ENCODE assay signal across 27 cellular contexts in the genomic region with DNA sequence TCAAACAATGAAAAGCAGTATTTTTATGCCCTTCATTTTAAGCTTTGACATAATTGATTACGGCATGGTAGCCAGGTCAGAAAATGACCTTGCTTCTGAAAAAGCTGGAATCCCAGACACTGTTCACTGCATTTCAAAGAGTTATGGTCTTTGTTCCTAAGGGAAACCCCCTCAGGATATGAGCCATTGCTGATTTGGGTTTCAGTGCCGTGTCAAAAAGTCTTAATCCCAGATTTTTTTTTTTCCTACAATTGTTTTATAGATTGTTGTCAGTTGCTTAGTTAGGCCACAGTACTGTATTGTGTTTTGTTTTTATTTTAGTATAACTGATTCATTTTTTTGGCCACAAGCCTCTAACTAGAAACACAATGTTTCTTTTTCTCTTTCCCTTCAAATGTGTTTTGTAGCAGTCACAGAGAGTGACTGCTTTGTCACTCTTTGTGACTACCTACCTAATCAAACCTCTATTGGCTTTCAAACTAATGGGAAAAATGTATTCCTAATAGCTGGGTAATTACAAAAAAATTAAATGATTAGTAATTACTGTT. TPM values are rescaled to one million over a fixed set of nuclear protein-coding genes. Genes with fewer than 3 reads are reported as not detected.
A peak's percentile ranks its signal among the peaks of the same experiment; 100 is the strongest.
DNase-seq lines count a peak whose midpoint lies in the region; ATAC-seq and TF ChIP-seq lines count a peak whose summit lies in the region.
"Had no signal": no experiment of that assay in that cellular context is flagged by ENCODE, and none has a peak within 500 bp of the region (broad histone marks: within the 10 kb centered on the region; RNA-seq: fewer than 3 reads in every experiment).

No MANE protein-coding gene starts in this region.

- intact Hi-C loops in activated CD8-positive, alpha-beta T cell treated with anti-CD3 and anti-CD28 coated beads for 36 hours (cut with micrococcal nuclease) = no loop called here

- peaks cover 52% of the 10 kb centered on the region for H3K4me1 Mint-ChIP-seq in activated CD8-positive, alpha-beta T cell treated with anti-CD3 and anti-CD28 coated beads for 36 hours (ENCODE audit: low read depth)

- no peaks in the 10 kb centered on the region for H3K27me3 Mint-ChIP-seq in activated CD8-positive, alpha-beta T cell treated with anti-CD3 and anti-CD28 coated beads for 36 hours
- H3K27me3 Mint-ChIP-seq: brain; effector memory CD8-positive, alpha-beta T cell; naive thymus-derived CD8-positive, alpha-beta T cell; T-helper 17 cell had no signal

- no peaks in the 10 kb centered on the region for H3K36me3 Mint-ChIP-seq in activated CD8-positive, alpha-beta T cell treated with anti-CD3 and anti-CD28 coated beads for 36 hours (ENCODE audit: low read depth)
- H3K36me3 Mint-ChIP-seq: brain; immature natural killer cell; naive thymus-derived CD8-positive, alpha-beta T cell; stimulated activated effector memory CD8-positive, alpha-beta T cell treated with anti-CD3 and anti-CD28 coated beads, Interleukin-12 subunit alpha, Interleukin-12 subunit beta, amount 100 ng/mL, for 72 hours had no signal

- CTCF ChIA-PET in activated CD8-positive, alpha-beta T cell treated with anti-CD3 and anti-CD28 coated beads for 36 hours (lab: Charles Lee) = no interaction called here

- no peak overlapping the region for H3K4me3 ChIP-seq in cardiac fibroblast (replicated peaks in 1 of 2; ENCODE audit: low read depth in 2 of 2, low read length in 2 of 2)
- H3K4me3 ChIP-seq: testis had no signal

- POLR2A ChIA-PET in activated CD8-positive, alpha-beta T cell treated with anti-CD3 and anti-CD28 coated beads for 36 hours (lab: Charles Lee) = no interaction called here

- H3K4me3 Mint-ChIP-seq in activated CD8-positive, alpha-beta T cell treated with anti-CD3 and anti-CD28 coated beads for 36 hours = no peak overlapping the region
- H3K4me3 Mint-ChIP-seq: activated T-cell treated with anti-CD3 and anti-CD28 coated beads, Interleukin-2, amount 50 U/mL, for 4 hours; brain; effector memory CD8-positive, alpha-beta T cell; immature natural killer cell; naive thymus-derived CD8-positive, alpha-beta T cell; stimulated activated effector memory CD8-positive, alpha-beta T cell treated with anti-CD3 and anti-CD28 coated beads, Interleukin-12 subunit alpha, Interleukin-12 subunit beta, amount 100 ng/mL, for 72 hours had no signal

- no peaks in the 10 kb centered on the region for H3K9me3 Mint-ChIP-seq in activated CD8-positive, alpha-beta T cell treated with anti-CD3 and anti-CD28 coated beads for 36 hours
- H3K9me3 Mint-ChIP-seq: activated T-cell treated with anti-CD3 and anti-CD28 coated beads, Interleukin-2, amount 50 U/mL, for 4 hours; brain; effector memory CD8-positive, alpha-beta T cell; immature natural killer cell; naive thymus-derived CD8-positive, alpha-beta T cell; stimulated activated effector memory CD8-positive, alpha-beta T cell treated with anti-CD3 and anti-CD28 coated beads, Interleukin-12 subunit alpha, Interleukin-12 subunit beta, amount 100 ng/mL, for 72 hours had no signal

- ATAC-seq in GM21390 (IDR thresholded peaks at IDR 0.05; ENCODE audit: unreplicated experiment) = no peak
- no peak for ATAC-seq in activated CD8-positive, alpha-beta T cell treated with anti-CD3 and anti-CD28 coated beads for 36 hours
- ATAC-seq: left ventricle myocardium superior; naive thymus-derived CD8-positive, alpha-beta T cell; right cardiac atrium; T-helper 17 cell had no signal

- DNase-seq in M059J (ENCODE audit: low read depth) = peak; percentile 30
- peak; percentile 6 to 42 for DNase-seq in cardiac fibroblast (ENCODE audit: low read depth in 2 of 2)
- DNase-seq in globus pallidus (ENCODE audit: low spot score) = peak; percentile 39
- DNase-seq in pons (ENCODE audit: low spot score) = peak; percentile 45
- no peak for DNase-seq in stimulated activated CD4-positive, alpha-beta T cell treated with anti-CD3 and anti-CD28 coated beads, Interleukin-4, amount 100 ng/mL, for 24 hours
- DNase-seq in activated T-cell treated with anti-CD3 and anti-CD28 coated beads, Interleukin-2, amount 50 U/mL, for 1 hour = no peak
- DNase-seq in activated CD8-positive, alpha-beta T cell treated with anti-CD3 and anti-CD28 coated beads for 36 hours = no peak
- DNase-seq: activated CD4-positive, alpha-beta T cell treated with anti-CD3 and anti-CD28 coated beads for 4 hours; activated T-cell treated with anti-CD3 and anti-CD28 coated beads, Interleukin-2, amount 50 U/mL, for 4 hours; DND-41; effector memory CD8-positive, alpha-beta T cell; immature natural killer cell; KG1; left ventricle myocardium superior; midbrain; naive thymus-derived CD8-positive, alpha-beta T cell; NCI-H1436; NCI-H2081 treated with DMSO at 0.1 percent for 48 hours; NCI-H748 treated with DMSO at 0.1 percent for 48 hours; right cardiac atrium; SK-N-SH; stimulated activated CD4-positive, alpha-beta T cell treated with anti-CD3 and anti-CD28 coated beads, Interleukin-4, amount 100 ng/mL, for 1 hour; T-helper 17 cell; testis had no signal

- no peak overlapping the region for H3K27ac Mint-ChIP-seq in activated CD8-positive, alpha-beta T cell treated with anti-CD3 and anti-CD28 coated beads for 36 hours
- H3K27ac Mint-ChIP-seq: effector memory CD8-positive, alpha-beta T cell; immature natural killer cell; naive thymus-derived CD8-positive, alpha-beta T cell; stimulated activated effector memory CD8-positive, alpha-beta T cell treated with anti-CD3 and anti-CD28 coated beads, Interleukin-12 subunit alpha, Interleukin-12 subunit beta, amount 100 ng/mL, for 72 hours; T-helper 17 cell had no signal

- TF ChIP-seq CTCF in cardiac fibroblast (IDR thresholded peaks at IDR 0.05; ENCODE audit: low read depth, low read length) = no peak
- TF ChIP-seq CTCF in activated CD8-positive, alpha-beta T cell treated with anti-CD3 and anti-CD28 coated beads for 36 hours (IDR thresholded peaks at IDR 0.05) = no peak

RNA-seq across cellular contexts. Expression of gene WDR44, which starts 10.3 kb away (rescaled TPM):
- total RNA-seq in M059J (2014; rRNA removed; shearing (Covaris generic)) = 25.0 and 38.0 TPM in 2 replicates
- 10 to 100 TPM in 1 of 2 experiments, 1 to 10 TPM in 1; 9.9 to 10.2 TPM for total RNA-seq in activated CD8-positive, alpha-beta T cell treated with anti-CD3 and anti-CD28 coated beads for 36 hours

Comparison
In these comparisons a context has a peak if more than half of its experiments do, and no peak if none do; other contexts are left out.
1. DNase-seq: peak in M059J (single experiment), cardiac fibroblast (2 of 2), globus pallidus (single experiment) and pons (single experiment); none in stimulated activated CD4-positive, alpha-beta T cell treated with anti-CD3 and anti-CD28 coated beads, Interleukin-4, amount 100 ng/mL, for 24 hours (single experiment), activated T-cell treated with anti-CD3 and anti-CD28 coated beads, Interleukin-2, amount 50 U/mL, for 1 hour (single experiment) and activated CD8-positive, alpha-beta T cell treated with anti-CD3 and anti-CD28 coated beads for 36 hours (single experiment).